9 cellular contexts compared by ENCODE assay signal in the genomic region with DNA sequence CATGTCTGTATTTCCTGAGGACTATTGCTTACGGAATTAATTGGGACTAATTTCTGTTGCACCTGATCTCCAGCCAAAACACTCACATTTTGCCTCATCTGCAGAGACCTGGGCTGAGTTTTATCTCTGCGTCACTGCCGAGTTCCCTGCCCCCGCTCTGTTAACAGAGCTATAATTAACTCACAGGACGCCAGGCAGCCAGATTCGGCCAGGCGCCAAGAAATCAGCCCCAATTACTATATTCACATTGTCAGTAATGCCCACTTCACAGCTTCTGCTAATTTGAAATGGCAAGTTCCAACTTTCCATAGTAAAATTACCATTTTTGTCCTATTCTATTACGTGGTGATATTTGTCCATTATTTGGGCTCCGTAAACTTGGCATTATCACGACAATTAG.
DNase-seq lines count a peak whose midpoint lies in the region; ATAC-seq and TF ChIP-seq lines count a peak whose summit lies in the region.
"Had no signal": no experiment of that assay in that cellular context is flagged by ENCODE, and none has a peak within 500 bp of the region (broad histone marks: within the 10 kb centered on the region; RNA-seq: fewer than 3 reads in every experiment).

No MANE protein-coding gene starts in this region.

- peaks cover 20% of the 10 kb centered on the region for H3K4me1 ChIP-seq in hepatocyte (ENCODE audit: insufficient read depth)
- peaks cover 4 to 20% of the 10 kb centered on the region in 2 donors for H3K4me1 ChIP-seq in uterus

- H2AFZ ChIP-seq in hepatocyte = no peak overlapping the region
- H2AFZ ChIP-seq: GM23248 had no signal

- no peaks in the 10 kb centered on the region for H4K20me1 ChIP-seq in hepatocyte (ENCODE audit: insufficient read depth, poor library complexity, severe bottlenecking)

- H3K9me2 ChIP-seq in hepatocyte (replicated peaks; ENCODE audit: insufficient read depth) = no peaks in the 10 kb centered on the region

- H3K27ac ChIP-seq in hepatocyte (peak overlapping the region; percentile 42), uterus (peak overlapping the region; percentile 88 to 95)
- H3K27ac ChIP-seq: GM23248 had no signal

- H3K9me3 ChIP-seq in hepatocyte (ENCODE audit: low read depth) = no peaks in the 10 kb centered on the region
- no peaks in the 10 kb centered on the region for H3K9me3 ChIP-seq in uterus

- intact Hi-C loops in uterus (cut with DNase I; ENCODE audit: low total_unique reads) = no loop called here

- TF ChIP-seq CTCF in hepatocyte (IDR thresholded peaks at IDR 0.05; ENCODE audit: poor library complexity) (no peak), uterus (IDR thresholded peaks at IDR 0.05) (no peak)

- no peak for ATAC-seq in GM21825 (IDR thresholded peaks at IDR 0.05; ENCODE audit: unreplicated experiment)

- H3K36me3 ChIP-seq in hepatocyte (replicated peaks; ENCODE audit: insufficient read depth, low read depth) (no peaks in the 10 kb centered on the region), uterus (no peaks in the 10 kb centered on the region)

- DNase-seq in NCI-H345 (lab: John Stamatoyannopoulos, UW) (peak; percentile 10), NCI-H345 treated with DMSO at 0.1 percent for 48 hours (lab: John Stamatoyannopoulos, UW; ENCODE audit: unreplicated experiment) (no peak), amniotic epithelial cell (ENCODE audit: low read depth) (peak; percentile 58), hepatocyte (ENCODE audit: low spot score) (peak; percentile 31), uterus (peak; percentile 79 to 85), NCI-H526 treated with DMSO at 0.1 percent for 48 hours (lab: John Stamatoyannopoulos, UW) (no peak)
- DNase-seq in stimulated activated CD4-positive, alpha-beta T cell treated with anti-CD3 and anti-CD28 coated beads, Interleukin-2, amount 100 ng/mL, for 24 hours = no peak
- DNase-seq: GM23248 had no signal

- H3K27me3 ChIP-seq in hepatocyte (no peaks in the 10 kb centered on the region), uterus (no peaks in the 10 kb centered on the region)

- H3K79me2 ChIP-seq in hepatocyte = peaks cover 91% of the 10 kb centered on the region

- 60% methylated on average over 10 of the region's 10 CpGs for WGBS in hepatocyte (ENCODE audit: low lambda C conversion rate, missing lambda C conversion rate)

- H3K4me3 ChIP-seq in hepatocyte = no peak overlapping the region
- H3K4me3 ChIP-seq in uterus = no peak overlapping the region
- H3K4me3 ChIP-seq: GM23248 had no signal

- no peak for TF ChIP-seq POLR2A in uterus (IDR thresholded peaks at IDR 0.05)

- no peak overlapping the region for H3K4me2 ChIP-seq in hepatocyte

Comparison
In these comparisons a context has a peak if more than half of its experiments do, and no peak if none do; other contexts are left out.
1. DNase-seq: peak in NCI-H345 (single experiment), amniotic epithelial cell (single experiment), hepatocyte (single experiment) and uterus (2 of 2); none in NCI-H345 treated with DMSO at 0.1 percent for 48 hours (single experiment), NCI-H526 treated with DMSO at 0.1 percent for 48 hours (single experiment) and stimulated activated CD4-positive, alpha-beta T cell treated with anti-CD3 and anti-CD28 coated beads, Interleukin-2, amount 100 ng/mL, for 24 hours (0 of 2).